ENCODE assay signal across 11 cellular contexts in the genomic region with DNA sequence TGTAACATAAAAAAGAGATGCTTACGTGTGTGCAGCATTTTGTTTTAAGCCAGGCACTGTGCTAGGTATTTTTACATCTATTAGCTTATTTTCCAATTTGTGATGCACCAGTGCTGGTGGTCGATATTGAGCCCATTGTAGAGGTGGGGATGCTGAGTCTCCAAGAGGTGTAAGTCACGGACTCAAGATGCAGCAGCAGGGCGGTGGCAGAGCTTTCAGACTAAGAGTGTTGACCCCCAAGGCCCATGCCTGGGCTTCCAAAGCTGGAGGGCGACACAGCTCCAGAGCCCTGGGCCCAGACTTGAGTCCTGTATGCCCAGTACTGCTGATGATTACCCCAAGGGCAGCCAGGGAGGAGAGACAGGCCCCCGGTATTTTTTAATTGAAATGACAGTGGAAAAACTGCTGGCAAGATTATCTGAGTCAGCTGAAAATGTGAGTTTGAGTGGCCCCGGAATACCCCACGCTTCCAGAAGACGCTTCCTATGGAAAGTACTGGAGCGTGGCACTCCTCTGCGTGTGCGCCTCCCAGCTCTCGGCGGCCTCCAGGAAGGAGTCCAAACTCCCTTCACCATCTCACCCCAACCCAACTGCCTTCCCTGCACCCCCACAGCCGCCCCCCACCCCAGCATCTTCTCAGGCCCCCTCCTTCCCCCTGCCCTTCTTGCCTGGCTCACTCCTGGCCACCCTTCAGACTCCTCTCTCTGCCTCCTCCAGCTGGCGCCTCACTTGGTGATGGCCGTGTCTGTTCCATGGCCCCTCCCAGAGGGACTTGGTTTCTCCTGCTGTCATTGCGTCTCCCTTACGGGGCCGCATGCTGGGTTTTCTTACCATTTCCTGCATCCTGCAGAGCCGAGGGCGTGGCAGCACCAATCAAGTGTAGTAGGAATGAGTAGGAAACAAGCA. TPM values are rescaled to one million over a fixed set of nuclear protein-coding genes. Genes with fewer than 3 reads are reported as not detected.
DNase-seq lines count a peak whose midpoint lies in the region; ATAC-seq and TF ChIP-seq lines count a peak whose summit lies in the region.
"Had no signal": no experiment of that assay in that cellular context is flagged by ENCODE, and none has a peak within 500 bp of the region (broad histone marks: within the 10 kb centered on the region; RNA-seq: fewer than 3 reads in every experiment).

No MANE protein-coding gene starts in this region.

- no peak overlapping the region for H3K4me3 ChIP-seq in effector memory CD4-positive, alpha-beta T cell (ENCODE audit: insufficient read depth, low read depth, low read length, poor library complexity, severe bottlenecking)

- peaks cover 36% of the 10 kb centered on the region for H3K36me3 Mint-ChIP-seq in stimulated activated naive CD8-positive, alpha-beta T cell treated with anti-CD3 and anti-CD28 coated beads, Interleukin-15, Interleukin-2, amounts not matched to agents 100 ng/mL and 50 ng/mL, for 24 hours (ENCODE audit: low read depth)
- no peaks in the 10 kb centered on the region for H3K36me3 Mint-ChIP-seq in neural crest cell (ENCODE audit: low read depth)
- H3K36me3 Mint-ChIP-seq in activated T-helper 2 cell treated with anti-CD3 and anti-CD28 coated beads, Interferon-gamma antibody, Interleukin-2, Interleukin-4, amounts not matched to agents 10 μg/mL and 5 μg/mL and 100 μg/mL, durations not matched to agents 14 hours and 24 hours and 36 hours (ENCODE audit: low read depth) = peaks cover 45% of the 10 kb centered on the region

- peaks cover 11% of the 10 kb centered on the region for H3K36me3 ChIP-seq in effector memory CD4-positive, alpha-beta T cell (ENCODE audit: control insufficient read depth, insufficient read depth, low read length)

- no peaks in the 10 kb centered on the region for H3K27me3 ChIP-seq in effector memory CD4-positive, alpha-beta T cell (replicated peaks; ENCODE audit: control insufficient read depth, insufficient read depth, low read length, poor library complexity, severe bottlenecking)

- H3K9me3 ChIP-seq in effector memory CD4-positive, alpha-beta T cell (ENCODE audit: control insufficient read depth, low read length) = no peaks in the 10 kb centered on the region
- H3K9me3 ChIP-seq: Caco-2 had no signal

- peaks cover 43% of the 10 kb centered on the region for H3K4me1 ChIP-seq in effector memory CD4-positive, alpha-beta T cell (ENCODE audit: control insufficient read depth, insufficient read depth, low read length, poor library complexity, severe bottlenecking)
- H3K4me1 ChIP-seq: Caco-2 had no signal

- H3K27ac Mint-ChIP-seq in stimulated activated naive CD8-positive, alpha-beta T cell treated with anti-CD3 and anti-CD28 coated beads, Interleukin-15, Interleukin-2, amounts not matched to agents 100 ng/mL and 50 ng/mL, for 24 hours = peak overlapping the region; percentile 71
- peak overlapping the region; percentile 43 for H3K27ac Mint-ChIP-seq in neural crest cell (ENCODE audit: unreplicated experiment)
- no peak overlapping the region for H3K27ac Mint-ChIP-seq in activated T-helper 2 cell treated with anti-CD3 and anti-CD28 coated beads, Interferon-gamma antibody, Interleukin-2, Interleukin-4, amounts not matched to agents 10 μg/mL and 5 μg/mL and 100 μg/mL, durations not matched to agents 14 hours and 24 hours and 36 hours

- ATAC-seq in stimulated activated naive CD8-positive, alpha-beta T cell treated with anti-CD3 and anti-CD28 coated beads, Interleukin-15, Interleukin-2, amounts not matched to agents 100 U/mL and 50 U/mL, for 24 hours = no peak
- ATAC-seq: PC-3 had no signal

- H3K27ac ChIP-seq in effector memory CD4-positive, alpha-beta T cell (ENCODE audit: insufficient read depth, low read length, poor library complexity, severe bottlenecking) = peak overlapping the region; percentile 28
- H3K27ac ChIP-seq: KMS-11 had no signal

- DNase-seq in stimulated activated naive CD8-positive, alpha-beta T cell treated with anti-CD3 and anti-CD28 coated beads, Interleukin-15, Interleukin-2, amounts not matched to agents 100 U/mL and 50 U/mL, for 24 hours = no peak
- no peak for DNase-seq in effector memory CD4-positive, alpha-beta T cell
- DNase-seq in neural crest cell (ENCODE audit: low read depth, low spot score) (no peak), foreskin melanocyte (no peak), GM19238 (ENCODE audit: insufficient read length, low spot score) (no peak), germinal center (ENCODE audit: low spot score) (no peak)
- DNase-seq in activated T-helper 2 cell treated with anti-CD3 and anti-CD28 coated beads, Interferon-gamma antibody, Interleukin-2, Interleukin-4, amounts not matched to agents 10 μg/mL and 5 μg/mL and 100 μg/mL, durations not matched to agents 14 hours and 24 hours and 36 hours (ENCODE audit: low spot score) = no peak
- DNase-seq: Caco-2, PC-3 had no signal

- no peaks in the 10 kb centered on the region for H3K9me3 Mint-ChIP-seq in stimulated activated naive CD8-positive, alpha-beta T cell treated with anti-CD3 and anti-CD28 coated beads, Interleukin-15, Interleukin-2, amounts not matched to agents 100 ng/mL and 50 ng/mL, for 24 hours
- H3K9me3 Mint-ChIP-seq in neural crest cell = no peaks in the 10 kb centered on the region
- H3K9me3 Mint-ChIP-seq in activated T-helper 2 cell treated with anti-CD3 and anti-CD28 coated beads, Interferon-gamma antibody, Interleukin-2, Interleukin-4, amounts not matched to agents 10 μg/mL and 5 μg/mL and 100 μg/mL, durations not matched to agents 14 hours and 24 hours and 36 hours = no peaks in the 10 kb centered on the region

- intact Hi-C loops in activated T-helper 2 cell treated with anti-CD3 and anti-CD28 coated beads, Interferon-gamma antibody, Interleukin-2, Interleukin-4, amounts not matched to agents 10 μg/mL and 5 μg/mL and 100 μg/mL, durations not matched to agents 14 hours and 24 hours and 36 hours (cut with micrococcal nuclease) = no loop called here

- H3K4me3 Mint-ChIP-seq in stimulated activated naive CD8-positive, alpha-beta T cell treated with anti-CD3 and anti-CD28 coated beads, Interleukin-15, Interleukin-2, amounts not matched to agents 100 ng/mL and 50 ng/mL, for 24 hours = no peak overlapping the region
- no peak overlapping the region for H3K4me3 Mint-ChIP-seq in neural crest cell
- no peak overlapping the region for H3K4me3 Mint-ChIP-seq in activated T-helper 2 cell treated with anti-CD3 and anti-CD28 coated beads, Interferon-gamma antibody, Interleukin-2, Interleukin-4, amounts not matched to agents 10 μg/mL and 5 μg/mL and 100 μg/mL, durations not matched to agents 14 hours and 24 hours and 36 hours (ENCODE audit: low read depth)

- TF ChIP-seq CTCF in neural crest cell (conservative IDR thresholded peaks at IDR 0.05) = no peak

- H3K4me1 Mint-ChIP-seq in stimulated activated naive CD8-positive, alpha-beta T cell treated with anti-CD3 and anti-CD28 coated beads, Interleukin-15, Interleukin-2, amounts not matched to agents 100 ng/mL and 50 ng/mL, for 24 hours (ENCODE audit: low read depth) = peaks cover 44% of the 10 kb centered on the region
- peaks cover 5% of the 10 kb centered on the region for H3K4me1 Mint-ChIP-seq in neural crest cell
- H3K4me1 Mint-ChIP-seq in activated T-helper 2 cell treated with anti-CD3 and anti-CD28 coated beads, Interferon-gamma antibody, Interleukin-2, Interleukin-4, amounts not matched to agents 10 μg/mL and 5 μg/mL and 100 μg/mL, durations not matched to agents 14 hours and 24 hours and 36 hours (ENCODE audit: low read depth) = peaks cover 33% of the 10 kb centered on the region

- no peaks in the 10 kb centered on the region for H3K27me3 Mint-ChIP-seq in stimulated activated naive CD8-positive, alpha-beta T cell treated with anti-CD3 and anti-CD28 coated beads, Interleukin-15, Interleukin-2, amounts not matched to agents 100 ng/mL and 50 ng/mL, for 24 hours
- no peaks in the 10 kb centered on the region for H3K27me3 Mint-ChIP-seq in neural crest cell (ENCODE audit: low read depth)
- no peaks in the 10 kb centered on the region for H3K27me3 Mint-ChIP-seq in activated T-helper 2 cell treated with anti-CD3 and anti-CD28 coated beads, Interferon-gamma antibody, Interleukin-2, Interleukin-4, amounts not matched to agents 10 μg/mL and 5 μg/mL and 100 μg/mL, durations not matched to agents 14 hours and 24 hours and 36 hours (ENCODE audit: low read depth)

RNA-seq across cellular contexts. Expression of gene ELK3, which starts 40.7 kb away (rescaled TPM):
- 19.0 and 24.3 TPM in 2 replicates for total RNA-seq in neural crest cell
- 37.0 and 39.7 TPM in 2 replicates for total RNA-seq in activated T-helper 2 cell treated with anti-CD3 and anti-CD28 coated beads, Interferon-gamma antibody, Interleukin-2, Interleukin-4, amounts not matched to agents 10 μg/mL and 5 μg/mL and 100 μg/mL, durations not matched to agents 14 hours and 24 hours and 36 hours
